In the genomic region with DNA sequence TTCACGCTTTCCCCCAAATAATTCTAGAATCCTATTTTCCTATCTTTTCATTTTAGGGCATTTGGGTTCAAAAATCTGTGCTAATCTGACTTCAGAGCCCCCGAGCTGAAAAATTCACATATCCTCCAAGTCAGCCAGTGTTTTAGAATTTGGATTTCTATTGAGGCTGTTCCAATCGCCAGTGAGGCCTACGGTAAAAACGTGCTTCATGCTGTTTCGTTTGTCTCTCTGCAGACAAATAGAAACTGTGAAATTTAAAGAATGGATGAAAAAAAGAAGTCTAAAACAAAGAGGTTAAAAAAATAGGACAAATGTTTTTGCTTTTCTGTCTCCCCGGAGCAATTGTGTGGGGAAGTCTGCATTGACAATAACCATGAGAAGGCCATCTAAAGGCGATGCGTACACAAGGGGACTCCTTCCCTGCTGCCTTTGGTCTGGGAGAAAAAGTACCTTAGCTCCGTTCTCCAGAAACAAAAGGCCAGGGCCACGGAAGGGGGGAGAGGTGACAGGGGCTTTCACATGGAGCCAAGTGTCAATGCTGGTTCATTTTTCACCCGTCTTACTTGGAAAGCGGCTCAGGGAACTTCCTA, we compare ENCODE assay signal across 13 cellular contexts. TPM values are rescaled to one million over a fixed set of nuclear protein-coding genes. Genes with fewer than 3 reads are reported as not detected.
A peak's percentile ranks its signal among the peaks of the same experiment; 100 is the strongest.
DNase-seq lines count a peak whose midpoint lies in the region; ATAC-seq, FAIRE-seq and TF ChIP-seq lines count a peak whose summit lies in the region.
"Had no signal": no experiment of that assay in that cellular context is flagged by ENCODE, and none has a peak within 500 bp of the region (broad histone marks: within the 10 kb centered on the region; RNA-seq: fewer than 3 reads in every experiment).

No MANE protein-coding gene starts in this region.

- peaks cover 2% of the 10 kb centered on the region for H3K9me3 Mint-ChIP-seq in neural progenitor cell
- H3K9me3 Mint-ChIP-seq: nephron progenitor cell had no signal

- H3K9ac ChIP-seq in endothelial cell of umbilical vein (replicated peaks; ENCODE audit: extremely low read depth, insufficient read depth, low read length) (peak overlapping the region; percentile 91), neural progenitor cell (no peak overlapping the region)

- H3K36me3 ChIP-seq in right atrium auricular region (no peaks in the 10 kb centered on the region), endothelial cell of umbilical vein (ENCODE audit: control insufficient read depth in 2 of 2, extremely low read depth in 1 of 2, insufficient read depth in 2 of 2, low read length in 2 of 2) (no peaks in the 10 kb centered on the region), neural progenitor cell (no peaks in the 10 kb centered on the region)

- CTCF ChIA-PET in endothelial cell of umbilical vein (lab: Charles Lee), result interaction anchor here (0.5 to 1.3 kb wide), 4 partner anchors 18 to 124 kb away, joined by 3 to 7 read pairs (median 4); no protein-coding TSS in a partner anchor

- TF ChIP-seq CTCF in right atrium auricular region (IDR thresholded peaks at IDR 0.05) (no peak), endothelial cell of umbilical vein (IDR thresholded peaks at IDR 0.05; ENCODE audit: extremely low read depth in 1 of 2, insufficient read depth in 1 of 2, low read depth in 1 of 2, low read length in 2 of 2) (no peak), neural progenitor cell (IDR thresholded peaks at IDR 0.05) (no peak)

- H3F3A ChIP-seq in neural progenitor cell (ENCODE audit: low read depth), result peaks cover 64% of the 10 kb centered on the region

- peak overlapping the region; percentile 94 for H3K4me2 ChIP-seq in endothelial cell of umbilical vein (ENCODE audit: insufficient read depth, low read length)
- peak overlapping the region; percentile 52 for H3K4me2 ChIP-seq in neural progenitor cell

- H3K27me3 Mint-ChIP-seq in neural progenitor cell (ENCODE audit: insufficient read depth, low read depth), result peaks cover 14% of the 10 kb centered on the region

- peak overlapping the region; percentile 90 to 91 for H3K27ac ChIP-seq in right atrium auricular region
- H3K27ac ChIP-seq in endothelial cell of umbilical vein (ENCODE audit: insufficient read depth, low read depth, low read length), result peak overlapping the region; percentile 100
- no peak overlapping the region for H3K27ac ChIP-seq in neural progenitor cell

- intact Hi-C loops in cardiac septum (cut with DNase I) (loop anchor here (10.0 kb wide), 1 partner anchor 388 kb away; no protein-coding TSS in a partner anchor), endothelial cell of umbilical vein (cut with micrococcal nuclease) (loop anchor here (1.0 to 10.0 kb wide), 5 partner anchors 16 to 758 kb away; no protein-coding TSS in a partner anchor)

- no peak overlapping the region for H3K4me3 Mint-ChIP-seq in neural progenitor cell
- H3K4me3 Mint-ChIP-seq: activated naive CD8-positive, alpha-beta T cell; nephron progenitor cell had no signal

- no peak for DNase-seq in right atrium auricular region (ENCODE audit: low spot score)
- DNase-seq in cardiac septum (ENCODE audit: low spot score), result no peak
- peak; percentile 40 for DNase-seq in endothelial cell of umbilical vein (ENCODE audit: low read depth, low spot score)
- peak; percentile 72 for DNase-seq in neural progenitor cell (ENCODE audit: low spot score)
- no peak for DNase-seq in hippocampal formation (lab: John Stamatoyannopoulos, UW)
- DNase-seq: effector CD4-positive, alpha-beta T cell; NCI-H1105; nephron progenitor cell; stimulated activated naive CD4-positive, alpha-beta T cell treated with Interleukin-2 at 50 U/mL for 16 hours had no signal

- ATAC-seq in HG03108 (IDR thresholded peaks at IDR 0.05; ENCODE audit: unreplicated experiment) (no peak), HG03039 (IDR thresholded peaks at IDR 0.05; ENCODE audit: unreplicated experiment) (no peak), HG03520 (IDR thresholded peaks at IDR 0.05; ENCODE audit: unreplicated experiment) (no peak)

- H3K27me3 ChIP-seq in right atrium auricular region (no peaks in the 10 kb centered on the region), endothelial cell of umbilical vein (ENCODE audit: control insufficient read depth in 2 of 2, insufficient read depth in 2 of 2, low read length in 2 of 2) (no peaks in the 10 kb centered on the region), neural progenitor cell (peaks cover 100% of the 10 kb centered on the region)

- H4K20me1 ChIP-seq in endothelial cell of umbilical vein (replicated peaks; ENCODE audit: control insufficient read depth, extremely low read depth, insufficient read depth, low read length) (no peaks in the 10 kb centered on the region), neural progenitor cell (ENCODE audit: low read depth) (peaks cover 94% of the 10 kb centered on the region)

- H3K36me3 Mint-ChIP-seq in neural progenitor cell, result peaks cover 3% of the 10 kb centered on the region
- H3K36me3 Mint-ChIP-seq: activated naive CD8-positive, alpha-beta T cell had no signal

- TF ChIP-seq POLR2A in endothelial cell of umbilical vein (IDR thresholded peaks at IDR 0.05; ENCODE audit: low read depth, low read length), result no peak

- peaks cover 0 to 59% of the 10 kb centered on the region in 2 donors for H3K4me1 ChIP-seq in right atrium auricular region
- peaks cover 67% of the 10 kb centered on the region for H3K4me1 ChIP-seq in endothelial cell of umbilical vein (ENCODE audit: control insufficient read depth, extremely low read depth, insufficient read depth, low read length)
- H3K4me1 ChIP-seq in neural progenitor cell, result peaks cover 74% of the 10 kb centered on the region

- H3K9me3 ChIP-seq in right atrium auricular region (no peaks in the 10 kb centered on the region), endothelial cell of umbilical vein (replicated peaks; ENCODE audit: control insufficient read depth, insufficient read depth, low read length) (no peaks in the 10 kb centered on the region), neural progenitor cell (ENCODE audit: low read depth) (no peaks in the 10 kb centered on the region)

- H3K9me1 ChIP-seq in endothelial cell of umbilical vein (replicated peaks; ENCODE audit: control insufficient read depth, extremely low read depth, insufficient read depth, low read length), result no peaks in the 10 kb centered on the region

- dilution Hi-C loops in endothelial cell of umbilical vein (cut with MboI; ENCODE audit: extremely low pct_ligation_motif_present, low sequenced_read_pairs), result no loop called here

- no peak overlapping the region for H3K27ac Mint-ChIP-seq in neural progenitor cell
- H3K27ac Mint-ChIP-seq: activated naive CD8-positive, alpha-beta T cell; nephron progenitor cell had no signal

- no TSS peak for BruUV-seq in endothelial cell of umbilical vein (replicated peaks; lab: Mats Ljungman, UMichigan)

- POLR2A ChIA-PET in endothelial cell of umbilical vein (lab: Charles Lee), result no interaction called here

- no peak for FAIRE-seq in endothelial cell of umbilical vein (lab: Jason Lieb, UNC)

- H3K4me3 ChIP-seq in right atrium auricular region, result no peak overlapping the region
- H3K4me3 ChIP-seq in endothelial cell of umbilical vein (replicated peaks in 1 of 3; ENCODE audit: insufficient read depth in 1 of 3, low read depth in 1 of 3, low read length in 3 of 3), result peak overlapping the region in 1 of 3 experiments; percentile 55
- no peak overlapping the region for H3K4me3 ChIP-seq in neural progenitor cell

- no peak overlapping the region for H2AFZ ChIP-seq in endothelial cell of umbilical vein (ENCODE audit: low read depth, low read length)
- H2AFZ ChIP-seq in neural progenitor cell (replicated peaks), result no peak overlapping the region

- no peaks in the 10 kb centered on the region for H3K4me1 Mint-ChIP-seq in neural progenitor cell
- H3K4me1 Mint-ChIP-seq: nephron progenitor cell had no signal

- H3K79me2 ChIP-seq in endothelial cell of umbilical vein (ENCODE audit: control insufficient read depth, insufficient read depth, low read length) (peaks cover 88% of the 10 kb centered on the region), neural progenitor cell (ENCODE audit: low read depth) (peaks cover 6% of the 10 kb centered on the region)

TF ChIP-seq in endothelial cell of umbilical vein, 7 proteins besides CTCF, POLR2A, EP300 and RAD21:
- no peak for TF ChIP-seq EZH2 (IDR thresholded peaks at IDR 0.05; ENCODE audit: borderline replicate concordance, low read depth, low read length, severe bottlenecking)
- no peak for TF ChIP-seq MYC (IDR thresholded peaks at IDR 0.05; ENCODE audit: low read depth, low read length)
- no peak for TF ChIP-seq POLR2AphosphoS5 (IDR thresholded peaks at IDR 0.05; ENCODE audit: insufficient read depth, low read depth, low read length)
- no peak for TF ChIP-seq MAX (IDR thresholded peaks at IDR 0.05; ENCODE audit: insufficient read depth, insufficient read length)
- TF ChIP-seq GATA2 (IDR thresholded peaks at IDR 0.05; ENCODE audit: insufficient read depth, insufficient read length, low read depth, low read length), result no peak
- no peak for TF ChIP-seq FOS (IDR thresholded peaks at IDR 0.05; ENCODE audit: borderline replicate concordance, insufficient read depth, low read length)
- no peak for TF ChIP-seq JUN (IDR thresholded peaks at IDR 0.05; ENCODE audit: borderline replicate concordance, insufficient read depth, insufficient read length, low read depth)

RNA-seq across cellular contexts. Expression of gene ZFHX3, which starts 4.6 kb away (rescaled TPM):
- total RNA-seq in right atrium auricular region, result 10 to 100 TPM in 1 of 2 donors, 1 to 10 TPM in 1; 9.2 to 18.9 TPM
- total RNA-seq in cardiac septum, result 15.7 TPM
- total RNA-seq in endothelial cell of umbilical vein, result 17.7 and 18.8 TPM in 2 replicates
- 3.0 and 3.7 TPM in 2 replicates for polyA plus RNA-seq in endothelial cell of umbilical vein
- polyA plus RNA-seq in endothelial cell of umbilical vein (2011; cell fraction: cytosol; rRNA removed), result 4.4 and 4.7 TPM in 2 replicates
- polyA plus RNA-seq in endothelial cell of umbilical vein (2011; cell fraction: nucleus; rRNA removed), result 10.3 and 10.5 TPM in 2 replicates
- polyA plus RNA-seq in endothelial cell of umbilical vein (2012), result 7.6 and 7.8 TPM in 2 replicates
- polyA minus RNA-seq in endothelial cell of umbilical vein, result 14.8 and 14.9 TPM in 2 replicates
- polyA minus RNA-seq in endothelial cell of umbilical vein (2011; cell fraction: cytosol; rRNA and poly(A)+ RNA removed), result 11.3 TPM
- polyA minus RNA-seq in endothelial cell of umbilical vein (2011; cell fraction: nucleus; rRNA and poly(A)+ RNA removed), result 24.3 and 25.1 TPM in 2 replicates
- total RNA-seq in neural progenitor cell (ENCODE audit: low replicate concordance), result 1.5 and 2.4 TPM in 2 replicates

Comparison
In these comparisons a context has a peak if more than half of its experiments do, and no peak if none do; other contexts are left out.
1. DNase-seq: peak in endothelial cell of umbilical vein (single experiment) and neural progenitor cell (single experiment); none in right atrium auricular region (single experiment), cardiac septum (single experiment) and hippocampal formation (0 of 2).